17 cellular contexts compared by ENCODE assay signal in the genomic region with DNA sequence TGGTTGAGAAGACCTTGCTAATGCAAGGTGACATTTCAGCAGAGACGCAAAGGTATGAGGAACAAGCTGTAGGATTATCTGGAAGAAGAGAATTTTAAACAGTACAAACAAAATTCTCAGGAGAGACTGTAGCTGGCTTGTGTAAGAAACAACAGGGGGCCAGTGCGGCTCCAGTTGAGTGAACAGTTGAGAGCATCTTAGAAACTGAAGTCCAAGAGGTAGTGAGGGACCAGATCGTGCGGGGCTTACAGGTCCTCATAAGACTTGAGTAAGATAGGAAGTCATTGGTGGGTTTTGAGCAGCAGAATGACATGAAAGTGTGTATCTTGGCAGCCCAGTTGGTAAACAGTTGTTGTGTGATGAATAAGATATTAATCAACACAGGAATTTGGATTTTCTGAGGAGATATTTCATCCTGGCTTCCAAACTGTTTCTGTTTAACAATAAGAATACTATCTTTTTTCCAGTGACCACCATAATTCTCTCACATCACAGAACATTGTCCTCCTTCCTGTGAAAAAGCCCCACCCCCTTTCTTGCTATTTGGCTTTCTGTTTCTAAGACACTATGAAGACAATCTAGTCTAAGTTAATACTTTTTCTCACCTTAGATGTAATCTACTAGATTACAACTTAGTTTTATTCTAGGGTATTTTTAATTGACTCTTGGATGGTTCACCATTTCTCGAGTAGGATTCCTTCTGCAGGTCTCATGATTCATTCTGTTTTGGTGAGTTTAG.
A peak's percentile ranks its signal among the peaks of the same experiment; 100 is the strongest.
DNase-seq lines count a peak whose midpoint lies in the region; ATAC-seq and TF ChIP-seq lines count a peak whose summit lies in the region.
"Had no signal": no experiment of that assay in that cellular context is flagged by ENCODE, and none has a peak within 500 bp of the region (broad histone marks: within the 10 kb centered on the region; RNA-seq: fewer than 3 reads in every experiment).

No MANE protein-coding gene starts in this region.

- peaks cover 16 to 33% of the 10 kb centered on the region in 2 donors for H3K36me3 Mint-ChIP-seq in activated T-cell treated with anti-CD3 and anti-CD28 coated beads, Interleukin-2, amount 50 U/mL, for 72 hours (ENCODE audit: insufficient read depth in 2 of 2)
- peaks cover 60% of the 10 kb centered on the region for H3K36me3 Mint-ChIP-seq in activated T-cell treated with anti-CD3 and anti-CD28 coated beads, Interleukin-2, amount 50 U/mL, for 4 hours (ENCODE audit: insufficient read depth)
- peaks cover 74% of the 10 kb centered on the region for H3K36me3 Mint-ChIP-seq in central memory CD8-positive, alpha-beta T cell (ENCODE audit: insufficient read depth)

- BruUV-seq in HCT116 (replicated peaks; lab: Mats Ljungman, UMichigan) = TSS peak; percentile 10

- H3K27me3 ChIP-seq in HCT116 (ENCODE audit: insufficient read depth, low read length) = no peaks in the 10 kb centered on the region

- peaks cover 23% of the 10 kb centered on the region for H3K4me1 Mint-ChIP-seq in activated T-cell treated with anti-CD3 and anti-CD28 coated beads, Interleukin-2, amount 50 U/mL, for 72 hours (ENCODE audit: low read depth)
- peaks cover 12% of the 10 kb centered on the region for H3K4me1 Mint-ChIP-seq in activated T-cell treated with anti-CD3 and anti-CD28 coated beads, Interleukin-2, amount 50 U/mL, for 4 hours (ENCODE audit: low read depth)
- H3K4me1 Mint-ChIP-seq in central memory CD8-positive, alpha-beta T cell = peaks cover 33% of the 10 kb centered on the region
- peaks cover 18% of the 10 kb centered on the region for H3K4me1 Mint-ChIP-seq in stimulated activated naive CD8-positive, alpha-beta T cell treated with anti-CD3 and anti-CD28 coated beads, Interleukin-15, amount 100 ng/mL, for 72 hours

- H3K9ac ChIP-seq in HCT116 (ENCODE audit: low read length) = no peak overlapping the region

- peaks cover 19 to 24% of the 10 kb centered on the region in 2 experiments; a peak in 3 of 4 replicates for H3K36me3 ChIP-seq in HCT116 (ENCODE audit: control insufficient read depth in 1 of 2, insufficient read depth in 2 of 2, low read length in 2 of 2)

- CTCF ChIA-PET in HCT116 (lab: Charles Lee) = no interaction called here

- TF ChIP-seq POLR2A in HCT116 (IDR thresholded peaks at IDR 0.05; ENCODE audit: borderline replicate concordance, extremely low read depth, insufficient read depth, insufficient read length) = no peak

- no peaks in the 10 kb centered on the region for H4K20me1 ChIP-seq in HCT116 (ENCODE audit: insufficient read depth)

- ATAC-seq in activated T-cell treated with anti-CD3 and anti-CD28 coated beads, Interleukin-2, amount 50 U/mL, for 72 hours (replicated peaks in 1 of 2) = no peak
- no peak for ATAC-seq in activated T-cell treated with anti-CD3 and anti-CD28 coated beads, Interleukin-2, amount 50 U/mL, for 4 hours
- ATAC-seq in HCT116 (no peak), GM21619 (IDR thresholded peaks at IDR 0.05; ENCODE audit: unreplicated experiment) (no peak)
- no peak for ATAC-seq in central memory CD8-positive, alpha-beta T cell (replicated peaks; ENCODE audit: extremely low read depth, poor library complexity, severe bottlenecking)
- no peak for ATAC-seq in stimulated activated naive CD8-positive, alpha-beta T cell treated with anti-CD3 and anti-CD28 coated beads, Interleukin-15, amount 100 ng/mL, for 72 hours
- ATAC-seq: K562 had no signal

- peaks cover 0 to 2% of the 10 kb centered on the region in 2 experiments; a peak in 1 of 4 replicates for H3K4me1 ChIP-seq in HCT116 (ENCODE audit: control insufficient read depth in 1 of 2, insufficient read depth in 2 of 2, low read length in 2 of 2)

- H3K4me2 ChIP-seq in HCT116 (ENCODE audit: low read length) = no peak overlapping the region
- H3K4me2 ChIP-seq: PC-9 had no signal

- no peak overlapping the region for H2AFZ ChIP-seq in HCT116 (ENCODE audit: low read depth, low read length, poor library complexity, severe bottlenecking)
- H2AFZ ChIP-seq: PC-9 had no signal

- no peak overlapping the region for H3K4me3 ChIP-seq in HCT116 (replicated peaks in 1 of 2; ENCODE audit: low read depth in 1 of 2, low read length in 2 of 2)
- H3K4me3 ChIP-seq: K562, PC-9 had no signal

- H3K27me3 Mint-ChIP-seq in activated T-cell treated with anti-CD3 and anti-CD28 coated beads, Interleukin-2, amount 50 U/mL, for 72 hours (ENCODE audit: low read depth) = no peaks in the 10 kb centered on the region
- no peaks in the 10 kb centered on the region for H3K27me3 Mint-ChIP-seq in activated T-cell treated with anti-CD3 and anti-CD28 coated beads, Interleukin-2, amount 50 U/mL, for 4 hours (ENCODE audit: low read depth)
- H3K27me3 Mint-ChIP-seq in central memory CD8-positive, alpha-beta T cell = no peaks in the 10 kb centered on the region
- no peaks in the 10 kb centered on the region for H3K27me3 Mint-ChIP-seq in stimulated activated naive CD8-positive, alpha-beta T cell treated with anti-CD3 and anti-CD28 coated beads, Interleukin-15, amount 100 ng/mL, for 72 hours
- H3K27me3 Mint-ChIP-seq: B cell; CD4-positive, alpha-beta memory T cell had no signal

- no peak for TF ChIP-seq CTCF in HCT116 (IDR thresholded peaks at IDR 0.05 in 2 of 3, conservative IDR thresholded peaks at IDR 0.05 in 1 of 3; ENCODE audit: borderline replicate concordance in 1 of 3, insufficient read depth in 1 of 3, low read depth in 2 of 3, low read length in 2 of 3)

- POLR2A ChIA-PET in HCT116 (lab: Charles Lee) = no interaction called here

- no peak for DNase-seq in activated T-cell treated with anti-CD3 and anti-CD28 coated beads, Interleukin-2, amount 50 U/mL, for 72 hours
- DNase-seq in activated T-cell treated with anti-CD3 and anti-CD28 coated beads, Interleukin-2, amount 50 U/mL, for 4 hours = no peak
- no peak for DNase-seq in HCT116 (ENCODE audit: low read depth, low spot score)
- DNase-seq in central memory CD8-positive, alpha-beta T cell (ENCODE audit: low spot score in 2 of 2) = no peak
- DNase-seq in stimulated activated naive CD8-positive, alpha-beta T cell treated with anti-CD3 and anti-CD28 coated beads, Interleukin-15, amount 100 ng/mL, for 72 hours = no peak
- no peak for DNase-seq in NOMO-1 treated with DMSO at 0.1 percent for 48 hours (lab: John Stamatoyannopoulos, UW; ENCODE audit: unreplicated experiment)
- DNase-seq: ACHN; CD4-positive, alpha-beta memory T cell; GF-D8; NCI-H1092; NCI-H2107; NCI-H446; NCI-H748 treated with DMSO at 0.1 percent for 48 hours; PC-9 had no signal

- no peaks in the 10 kb centered on the region for H3K9me3 Mint-ChIP-seq in activated T-cell treated with anti-CD3 and anti-CD28 coated beads, Interleukin-2, amount 50 U/mL, for 72 hours
- no peaks in the 10 kb centered on the region for H3K9me3 Mint-ChIP-seq in activated T-cell treated with anti-CD3 and anti-CD28 coated beads, Interleukin-2, amount 50 U/mL, for 4 hours
- H3K9me3 Mint-ChIP-seq in central memory CD8-positive, alpha-beta T cell = no peaks in the 10 kb centered on the region
- H3K9me3 Mint-ChIP-seq in stimulated activated naive CD8-positive, alpha-beta T cell treated with anti-CD3 and anti-CD28 coated beads, Interleukin-15, amount 100 ng/mL, for 72 hours = no peaks in the 10 kb centered on the region
- H3K9me3 Mint-ChIP-seq: CD4-positive, alpha-beta memory T cell had no signal

- peak overlapping the region; percentile 74 for H3K27ac Mint-ChIP-seq in activated T-cell treated with anti-CD3 and anti-CD28 coated beads, Interleukin-2, amount 50 U/mL, for 72 hours
- H3K27ac Mint-ChIP-seq in central memory CD8-positive, alpha-beta T cell (ENCODE audit: low read depth) = peak overlapping the region; percentile 2
- peak overlapping the region; percentile 7 to 40 for H3K27ac Mint-ChIP-seq in stimulated activated naive CD8-positive, alpha-beta T cell treated with anti-CD3 and anti-CD28 coated beads, Interleukin-15, amount 100 ng/mL, for 72 hours
- H3K27ac Mint-ChIP-seq: B cell had no signal

- no peak for TF ChIP-seq RAD21 in HCT116 (IDR thresholded peaks at IDR 0.05; ENCODE audit: low read depth)

- H3K79me2 ChIP-seq in HCT116 (ENCODE audit: insufficient read depth, low read length) = peaks cover 14% of the 10 kb centered on the region

- H3K9me2 ChIP-seq in HCT116 (ENCODE audit: insufficient read depth) = no peaks in the 10 kb centered on the region

- H3K27ac ChIP-seq in HCT116 (ENCODE audit: low read depth, low read length) = no peak overlapping the region
- H3K27ac ChIP-seq: PC-9 had no signal

- intact Hi-C loops in HCT116 (cut with micrococcal nuclease) = no loop called here

- RAD21 ChIA-PET in HCT116 (lab: Charles Lee; ENCODE audit: low non-redundant PET in 1 of 2, low total read pairs in 2 of 2, uncharacterized antibody in 2 of 2, unreplicated experiment in 2 of 2) = no interaction called here

- no peaks in the 10 kb centered on the region for H3K9me3 ChIP-seq in HCT116 (ENCODE audit: control insufficient read depth in 1 of 2, insufficient read depth in 1 of 2, low read depth in 1 of 2, low read length in 2 of 2)

- H3K4me3 Mint-ChIP-seq in activated T-cell treated with anti-CD3 and anti-CD28 coated beads, Interleukin-2, amount 50 U/mL, for 72 hours = no peak overlapping the region
- H3K4me3 Mint-ChIP-seq in activated T-cell treated with anti-CD3 and anti-CD28 coated beads, Interleukin-2, amount 50 U/mL, for 4 hours = no peak overlapping the region
- H3K4me3 Mint-ChIP-seq in central memory CD8-positive, alpha-beta T cell = no peak overlapping the region
- H3K4me3 Mint-ChIP-seq in stimulated activated naive CD8-positive, alpha-beta T cell treated with anti-CD3 and anti-CD28 coated beads, Interleukin-15, amount 100 ng/mL, for 72 hours = no peak overlapping the region
- H3K4me3 Mint-ChIP-seq: B cell; CD4-positive, alpha-beta memory T cell had no signal

TF ChIP-seq in HCT116, 20 proteins besides CTCF, POLR2A, EP300 and RAD21:
- TF ChIP-seq SRF (IDR thresholded peaks at IDR 0.05; ENCODE audit: low read depth) = no peak

Comparison
In these comparisons a context has a peak if more than half of its experiments do, and no peak if none do; other contexts are left out.
1. H3K27ac Mint-ChIP-seq: peak in every context shown above with its lines; median percentile 74 in activated T-cell treated with anti-CD3 and anti-CD28 coated beads, Interleukin-2, amount 50 U/mL, for 72 hours; 24 in stimulated activated naive CD8-positive, alpha-beta T cell treated with anti-CD3 and anti-CD28 coated beads, Interleukin-15, amount 100 ng/mL, for 72 hours; 2 in central memory CD8-positive, alpha-beta T cell.